ENCODE assay signal across 1 cellular context in the genomic region with DNA sequence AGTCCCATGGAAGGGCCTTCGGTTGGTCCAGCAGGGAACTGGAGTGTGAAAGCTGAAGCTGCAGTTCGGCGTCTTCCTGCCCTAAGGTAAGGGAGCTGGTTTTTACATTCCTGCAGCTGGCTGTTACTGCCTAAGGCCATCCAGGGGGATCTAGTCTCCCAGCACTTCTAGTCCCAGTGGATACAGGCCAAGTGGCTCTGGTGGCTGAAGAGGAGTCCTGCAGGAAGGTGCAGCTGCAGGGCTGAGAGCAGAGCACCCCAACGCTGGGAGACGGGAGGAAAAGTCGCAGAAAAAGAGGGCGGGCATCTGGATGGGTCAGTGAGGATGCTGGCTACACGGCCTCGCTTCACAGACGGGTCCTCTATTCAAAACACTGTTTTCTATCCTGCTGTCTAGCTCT.
TF ChIP-seq lines count a peak whose summit lies in the region.

No MANE protein-coding gene starts in this region.

TF ChIP-seq in GM23338, 12 proteins besides CTCF, POLR2A, EP300 and RAD21:
- TF ChIP-seq, protein P1, sequence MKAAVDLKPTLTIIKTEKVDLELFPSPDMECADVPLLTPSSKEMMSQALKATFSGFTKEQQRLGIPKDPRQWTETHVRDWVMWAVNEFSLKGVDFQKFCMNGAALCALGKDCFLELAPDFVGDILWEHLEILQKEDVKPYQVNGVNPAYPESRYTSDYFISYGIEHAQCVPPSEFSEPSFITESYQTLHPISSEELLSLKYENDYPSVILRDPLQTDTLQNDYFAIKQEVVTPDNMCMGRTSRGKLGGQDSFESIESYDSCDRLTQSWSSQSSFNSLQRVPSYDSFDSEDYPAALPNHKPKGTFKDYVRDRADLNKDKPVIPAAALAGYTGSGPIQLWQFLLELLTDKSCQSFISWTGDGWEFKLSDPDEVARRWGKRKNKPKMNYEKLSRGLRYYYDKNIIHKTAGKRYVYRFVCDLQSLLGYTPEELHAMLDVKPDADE (IDR thresholded peaks at IDR 0.05) = no peak
- no peak for TF ChIP-seq POLR2AphosphoS5 (IDR thresholded peaks at IDR 0.05; ENCODE audit: low read depth)
- TF ChIP-seq JUNB (IDR thresholded peaks at IDR 0.05; ENCODE audit: unreplicated experiment) = no peak
